In genomic region chr17:6326483-6326882, GRCh38 we compare ENCODE assay signal across 17 cellular contexts.
A peak's percentile ranks its signal among the peaks of the same experiment; 100 is the strongest.
DNase-seq lines count a peak whose midpoint lies in the region; ATAC-seq, FAIRE-seq and TF ChIP-seq lines count a peak whose summit lies in the region.
"Had no signal": no experiment of that assay in that cellular context is flagged by ENCODE, and none has a peak within 500 bp of the region (broad histone marks: within the 10 kb centered on the region; RNA-seq: fewer than 3 reads in every experiment).

No MANE protein-coding gene starts in this region.

- no peak for FAIRE-seq in HepG2 (lab: Jason Lieb, UNC)
- FAIRE-seq: A549, D721Med, H54 had no signal

- no peak overlapping the region for H3K4me2 ChIP-seq in HepG2 (ENCODE audit: low read depth, low read length)
- no peak overlapping the region for H3K4me2 ChIP-seq in neuronal stem cell (ENCODE audit: insufficient read depth, low read length, poor library complexity, severe bottlenecking)
- H3K4me2 ChIP-seq: A549 had no signal

- no peaks in the 10 kb centered on the region for H3K4me1 Mint-ChIP-seq in activated CD4-positive, alpha-beta memory T cell treated with anti-CD3 and anti-CD28 coated beads, Interleukin-2, amount 10 ng/mL, durations not matched to agents 7 days and 5 days

- H3K27me3 ChIP-seq in HepG2 (ENCODE audit: control insufficient read depth in 1 of 2, insufficient read depth in 2 of 2, low read length in 2 of 2) (no peaks in the 10 kb centered on the region; a peak in 2 of 5 replicates), right lobe of liver (no peaks in the 10 kb centered on the region), neuronal stem cell (ENCODE audit: control insufficient read depth in 3 of 3, insufficient read depth in 3 of 3, low read depth in 1 of 3, low read length in 3 of 3) (no peaks in the 10 kb centered on the region), upper lobe of right lung (no peaks in the 10 kb centered on the region)
- H3K27me3 ChIP-seq: BE2C had no signal

- intact Hi-C loops in HepG2 (cut with micrococcal nuclease; ENCODE audit: unreplicated experiment), result no loop called here
- intact Hi-C loops in right lobe of liver (cut with DNase I), result no loop called here
- intact Hi-C loops in upper lobe of right lung (cut with DNase I), result no loop called here

- H3K18ac ChIP-seq in neuronal stem cell (ENCODE audit: low read length), result no peak overlapping the region

- no peak overlapping the region for H2BK120ac ChIP-seq in neuronal stem cell (ENCODE audit: low read depth, low read length)

- H4K20me1 ChIP-seq in HepG2 (ENCODE audit: insufficient read depth, low read length), result no peaks in the 10 kb centered on the region

- H2AK5ac ChIP-seq in neuronal stem cell (ENCODE audit: low read depth, low read length), result no peak overlapping the region

- H3K23ac ChIP-seq in neuronal stem cell (ENCODE audit: low read depth, low read length, poor library complexity), result peak overlapping the region; percentile 11

- H3K4me3 ChIP-seq in HepG2 (replicated peaks in 1 of 3; ENCODE audit: insufficient read depth in 1 of 3, low read depth in 2 of 3, low read length in 3 of 3) (no peak overlapping the region), right lobe of liver (no peak overlapping the region), neuronal stem cell (ENCODE audit: low read length in 2 of 2) (peak overlapping the region in 1 of 2 donors; percentile 24), upper lobe of right lung (no peak overlapping the region)
- H3K4me3 ChIP-seq: A549 had no signal

- no peak for TF ChIP-seq RAD21 in HepG2 (CRISPR knock-in tag; IDR thresholded peaks at IDR 0.05)

- peak overlapping the region; percentile 77 for H4K8ac ChIP-seq in neuronal stem cell (ENCODE audit: low read depth, low read length)

- H3K9ac ChIP-seq in HepG2 (ENCODE audit: insufficient read depth, low read depth, low read length) (no peak overlapping the region), neuronal stem cell (ENCODE audit: low read depth, low read length, poor library complexity) (peak overlapping the region; percentile 75)

- peaks cover 2% of the 10 kb centered on the region for H3K79me1 ChIP-seq in neuronal stem cell (ENCODE audit: low read depth, low read length)

- no peak overlapping the region for H2BK12ac ChIP-seq in neuronal stem cell (ENCODE audit: low read length)

- ATAC-seq in HepG2 (no peak), right lobe of liver (no peak), upper lobe of right lung (peak; percentile 8), GM18870 (IDR thresholded peaks at IDR 0.05; ENCODE audit: unreplicated experiment) (no peak)
- ATAC-seq: CD8-positive, alpha-beta T cell had no signal

- no peaks in the 10 kb centered on the region for H3K36me3 Mint-ChIP-seq in activated CD4-positive, alpha-beta memory T cell treated with anti-CD3 and anti-CD28 coated beads, Interleukin-2, amount 10 ng/mL, durations not matched to agents 7 days and 5 days (ENCODE audit: low read depth)
- H3K36me3 Mint-ChIP-seq: CD8-positive, alpha-beta T cell had no signal

- CTCF ChIA-PET in HepG2 (lab: Yijun Ruan, JAX; ENCODE audit: low intra/inter-chr PET ratio, low total read pairs), result no interaction called here
- CTCF ChIA-PET in activated CD4-positive, alpha-beta memory T cell treated with anti-CD3 and anti-CD28 coated beads, Interleukin-2, amount 10 ng/mL, durations not matched to agents 7 days and 5 days (lab: Charles Lee), result no interaction called here

- no peak for DNase-seq in HepG2 (ENCODE audit: low spot score)
- DNase-seq in right lobe of liver, result no peak
- peak; percentile 34 for DNase-seq in dermis blood vessel endothelial cell
- DNase-seq in neuronal stem cell (ENCODE audit: low spot score), result no peak
- no peak for DNase-seq in upper lobe of right lung
- no peak for DNase-seq in activated CD4-positive, alpha-beta memory T cell treated with anti-CD3 and anti-CD28 coated beads, Interleukin-2, amount 10 ng/mL, durations not matched to agents 7 days and 5 days
- no peak for DNase-seq in iPS-NIHi7 (ENCODE audit: extremely low spot score)
- DNase-seq: BE2C; CD8-positive, alpha-beta T cell; COR-L47; DMS153; GDM1 had no signal

- TF ChIP-seq CTCF in HepG2 (CRISPR knock-in tag; IDR thresholded peaks at IDR 0.05) (no peak), right lobe of liver (IDR thresholded peaks at IDR 0.05) (no peak), upper lobe of right lung (IDR thresholded peaks at IDR 0.05) (no peak)

- no peak overlapping the region for H3K4ac ChIP-seq in neuronal stem cell (ENCODE audit: low read length)

- H3K27me3 Mint-ChIP-seq in activated CD4-positive, alpha-beta memory T cell treated with anti-CD3 and anti-CD28 coated beads, Interleukin-2, amount 10 ng/mL, durations not matched to agents 7 days and 5 days, result peaks cover 10% of the 10 kb centered on the region

- no peak overlapping the region for H3K4me3 Mint-ChIP-seq in activated CD4-positive, alpha-beta memory T cell treated with anti-CD3 and anti-CD28 coated beads, Interleukin-2, amount 10 ng/mL, durations not matched to agents 7 days and 5 days
- H3K4me3 Mint-ChIP-seq: CD8-positive, alpha-beta T cell had no signal

- POLR2A ChIA-PET in HepG2 (lab: Yijun Ruan, JAX), result no interaction called here
- POLR2A ChIA-PET in activated CD4-positive, alpha-beta memory T cell treated with anti-CD3 and anti-CD28 coated beads, Interleukin-2, amount 10 ng/mL, durations not matched to agents 7 days and 5 days (lab: Charles Lee), result no interaction called here

- no TSS peak for BruUV-seq in HepG2 (replicated peaks; lab: Mats Ljungman, UMichigan)

- no peaks in the 10 kb centered on the region for H3K4me1 ChIP-seq in HepG2 (ENCODE audit: insufficient read depth, low read length)
- no peaks in the 10 kb centered on the region for H3K4me1 ChIP-seq in right lobe of liver
- H3K4me1 ChIP-seq in neuronal stem cell (ENCODE audit: control insufficient read depth in 2 of 2, insufficient read depth in 1 of 2, low read depth in 1 of 2, low read length in 2 of 2), result peaks cover 0 to 4% of the 10 kb centered on the region in 2 donors
- no peaks in the 10 kb centered on the region for H3K4me1 ChIP-seq in upper lobe of right lung
- H3K4me1 ChIP-seq: A549, BE2C had no signal

- H3K9me3 Mint-ChIP-seq in activated CD4-positive, alpha-beta memory T cell treated with anti-CD3 and anti-CD28 coated beads, Interleukin-2, amount 10 ng/mL, durations not matched to agents 7 days and 5 days, result no peaks in the 10 kb centered on the region
- H3K9me3 Mint-ChIP-seq: CD8-positive, alpha-beta T cell had no signal

- H3K27ac Mint-ChIP-seq in activated CD4-positive, alpha-beta memory T cell treated with anti-CD3 and anti-CD28 coated beads, Interleukin-2, amount 10 ng/mL, durations not matched to agents 7 days and 5 days, result no peak overlapping the region
- H3K27ac Mint-ChIP-seq: CD8-positive, alpha-beta T cell had no signal

- in situ Hi-C loops in HepG2 (cut with HindIII; ENCODE audit: extremely low pct_ligation_motif_present, low pct_unique_long_range_greater_than_20kb), result no loop called here

- H4K91ac ChIP-seq in neuronal stem cell (ENCODE audit: low read depth, low read length, poor library complexity), result peak overlapping the region; percentile 80

- H3K36me3 ChIP-seq in HepG2 (replicated peaks in 1 of 2; ENCODE audit: control insufficient read depth in 1 of 2, insufficient read depth in 2 of 2, low read length in 2 of 2) (no peaks in the 10 kb centered on the region), right lobe of liver (no peaks in the 10 kb centered on the region), neuronal stem cell (replicated peaks in 1 of 2; ENCODE audit: control insufficient read depth in 2 of 2, insufficient read depth in 2 of 2, low read length in 2 of 2) (no peaks in the 10 kb centered on the region), upper lobe of right lung (no peaks in the 10 kb centered on the region)
- H3K36me3 ChIP-seq: BE2C had no signal

- H3K9me3 ChIP-seq in HepG2 (ENCODE audit: low read length) (no peaks in the 10 kb centered on the region), right lobe of liver (no peaks in the 10 kb centered on the region), neuronal stem cell (replicated peaks in 1 of 2; ENCODE audit: control insufficient read depth in 2 of 2, insufficient read depth in 1 of 2, low read depth in 1 of 2, low read length in 2 of 2) (peaks cover 0 to 5% of the 10 kb centered on the region in 2 donors), upper lobe of right lung (no peaks in the 10 kb centered on the region)
- H3K9me3 ChIP-seq: BE2C had no signal

- H2BK5ac ChIP-seq in neuronal stem cell (ENCODE audit: low read length), result no peak overlapping the region

- peak overlapping the region; percentile 86 for H3K14ac ChIP-seq in neuronal stem cell (ENCODE audit: low read length)

- TF ChIP-seq EP300 in HepG2 (IDR thresholded peaks at IDR 0.05; ENCODE audit: low read depth in 2 of 2, low read length in 2 of 2) (no peak), HepG2 (CRISPR knock-in tag; IDR thresholded peaks at IDR 0.05; ENCODE audit: borderline replicate concordance) (no peak)

- no peak overlapping the region for H2AFZ ChIP-seq in HepG2 (ENCODE audit: low read length)
- no peak overlapping the region for H2AFZ ChIP-seq in neuronal stem cell (ENCODE audit: low read length)

- 43% methylated on average over 6 of the region's 8 CpGs for WGBS in HepG2 (ENCODE audit: low lambda C conversion rate)
- 35% methylated on average over 4 of the region's 8 CpGs for WGBS in right lobe of liver (ENCODE audit: insufficient coverage, low coverage, low lambda C conversion rate, missing lambda C conversion rate)
- no CpG with 5 or more reads among the region's 8 CpGs for WGBS in neuronal stem cell (ENCODE audit: extremely low coverage in 2 of 2, insufficient read length in 2 of 2, insufficient replicate concordance in 1 of 2), 2 donors

- no peak overlapping the region for H2BK15ac ChIP-seq in neuronal stem cell (ENCODE audit: low read length)

- H3K27ac ChIP-seq in HepG2 (ENCODE audit: extremely low read length, insufficient read depth, low read length) (no peak overlapping the region), right lobe of liver (no peak overlapping the region), neuronal stem cell (replicated peaks; ENCODE audit: low read length) (no peak overlapping the region), upper lobe of right lung (peak overlapping the region; percentile 36)
- H3K27ac ChIP-seq: A549, C4-2B had no signal

- TF ChIP-seq POLR2A in HepG2 (IDR thresholded peaks at IDR 0.05; ENCODE audit: insufficient read depth in 1 of 2, low read depth in 2 of 2, low read length in 2 of 2) (no peak), right lobe of liver (IDR thresholded peaks at IDR 0.05) (no peak)

- no peaks in the 10 kb centered on the region for H3K79me2 ChIP-seq in HepG2 (ENCODE audit: insufficient read depth, low read length)

TF ChIP-seq in HepG2, 621 proteins besides CTCF, POLR2A, EP300 and RAD21 (continues in another document):
- TF ChIP-seq ZNF496 (CRISPR knock-in tag; IDR thresholded peaks at IDR 0.05; ENCODE audit: insufficient replicate concordance), result no peak
- TF ChIP-seq ETV6 (CRISPR knock-in tag; conservative IDR thresholded peaks at IDR 0.05), result no peak
- TF ChIP-seq CAMTA2 (CRISPR knock-in tag; IDR thresholded peaks at IDR 0.05; ENCODE audit: borderline replicate concordance), result no peak
